ENCODE assay signal across 20 cellular contexts in genomic region chr1:186272486-186272885, GRCh38. TPM values are rescaled to one million over a fixed set of nuclear protein-coding genes. Genes with fewer than 3 reads are reported as not detected.
A peak's percentile ranks its signal among the peaks of the same experiment; 100 is the strongest.
DNase-seq lines count a peak whose midpoint lies in the region; ATAC-seq and TF ChIP-seq lines count a peak whose summit lies in the region.
"Had no signal": no experiment of that assay in that cellular context is flagged by ENCODE, and none has a peak within 500 bp of the region (broad histone marks: within the 10 kb centered on the region; RNA-seq: fewer than 3 reads in every experiment).

No MANE protein-coding gene starts in this region.

- no peaks in the 10 kb centered on the region for H3K27me3 ChIP-seq in A673 (replicated peaks; ENCODE audit: insufficient read depth, low read depth, low read length, poor library complexity)
- H3K27me3 ChIP-seq in CD8-positive, alpha-beta T cell (ENCODE audit: insufficient read depth, low read length), result no peaks in the 10 kb centered on the region
- H3K27me3 ChIP-seq: esophagus muscularis mucosa, stomach had no signal

- H3K9me3 ChIP-seq in A673 (ENCODE audit: low read depth, low read length, poor library complexity, severe bottlenecking), result no peaks in the 10 kb centered on the region
- no peaks in the 10 kb centered on the region for H3K9me3 ChIP-seq in CD8-positive, alpha-beta T cell (ENCODE audit: low read length)
- H3K9me3 ChIP-seq: esophagus muscularis mucosa had no signal

- no peak overlapping the region for H3K27ac ChIP-seq in A673 (ENCODE audit: low read depth, low read length, poor library complexity, severe bottlenecking)
- no peak overlapping the region for H3K27ac ChIP-seq in CD8-positive, alpha-beta T cell (ENCODE audit: low read depth, low read length)
- H3K27ac ChIP-seq: esophagus muscularis mucosa, stomach had no signal

- H3K4me3 Mint-ChIP-seq in CD8-positive, alpha-beta T cell, result no peak overlapping the region
- H3K4me3 Mint-ChIP-seq: activated CD4-positive, alpha-beta T cell treated with anti-CD3 and anti-CD28 coated beads, Interleukin-2, amount 10 ng/mL, durations not matched to agents 7 days and 5 days; activated T-helper 1 cell treated with anti-CD3 and anti-CD28 coated beads, Interleukin-12 subunit alpha, Interleukin-12 subunit beta, Interleukin-2, Interleukin-4 antibody, amounts not matched to agents 30 ng/mL and 10 ng/mL and 1 ng/mL, durations not matched to agents 14 hours and 24 hours and 36 hours; dendritic cell treated with granulocyte-macrophage colony-stimulating factor and Interleukin-4, amounts not matched to agents 40 ng/mL and 50 ng/mL, for 4 days had no signal

- H3K4me3 ChIP-seq in A673 (ENCODE audit: low read depth, low read length, poor library complexity, severe bottlenecking) (no peak overlapping the region), epithelial cell of esophagus (ENCODE audit: low read length) (no peak overlapping the region)
- H3K4me3 ChIP-seq in CD8-positive, alpha-beta T cell (ENCODE audit: low read depth, low read length), result no peak overlapping the region
- H3K4me3 ChIP-seq: esophagus muscularis mucosa, stomach had no signal

- H3K36me3 Mint-ChIP-seq in CD8-positive, alpha-beta T cell, result no peaks in the 10 kb centered on the region
- H3K36me3 Mint-ChIP-seq: IgD-negative memory B cell had no signal

- DNase-seq in A673 (ENCODE audit: low spot score), result peak; percentile 68
- DNase-seq in CD8-positive, alpha-beta T cell, result no peak
- peak; percentile 2 for DNase-seq in NOMO-1 treated with dmso at 0.1 percent for 144 hours (lab: John Stamatoyannopoulos, UW; ENCODE audit: unreplicated experiment)
- peak; percentile 15 for DNase-seq in epithelial cell of esophagus (ENCODE audit: low read depth)
- DNase-seq: activated CD4-positive, alpha-beta T cell treated with anti-CD3 and anti-CD28 coated beads, Interleukin-2, amount 10 ng/mL, durations not matched to agents 7 days and 5 days; C1 segment of cervical spinal cord; HCEC 1CT; NCI-H1436 treated with DMSO at 0.1 percent for 48 hours; NCI-H510A treated with DMSO at 0.1 percent for 48 hours; posterior cingulate gyrus; Right ventricle myocardium superior; stomach had no signal

- CTCF ChIA-PET in A673 (lab: Charles Lee), result no interaction called here
- CTCF ChIA-PET in CD8-positive, alpha-beta T cell (lab: Charles Lee), result interaction anchor here (0.7 kb wide), 1 partner anchor 53 kb away, joined by 3 read pairs; no protein-coding TSS in a partner anchor

- peaks cover 2% of the 10 kb centered on the region for H3K4me1 Mint-ChIP-seq in CD8-positive, alpha-beta T cell (ENCODE audit: low read depth)

- peak; percentile 38 for ATAC-seq in CD8-positive, alpha-beta T cell
- ATAC-seq in GM21576 (IDR thresholded peaks at IDR 0.05; ENCODE audit: unreplicated experiment), result no peak
- ATAC-seq in HG03196 (IDR thresholded peaks at IDR 0.05; ENCODE audit: unreplicated experiment), result no peak
- no peak for ATAC-seq in GM19452 (IDR thresholded peaks at IDR 0.05; ENCODE audit: unreplicated experiment)

- BruUV-seq in A673 (replicated peaks; lab: Mats Ljungman, UMichigan), result no TSS peak

- intact Hi-C loops in A673 (cut with micrococcal nuclease; ENCODE audit: unreplicated experiment), result no loop called here
- intact Hi-C loops in CD8-positive, alpha-beta T cell (cut with DNase I, micrococcal nuclease), result loop anchor here (1.0 to 5.0 kb wide), 4 partner anchors 20 to 712 kb away; no protein-coding TSS in a partner anchor

- H3K27me3 Mint-ChIP-seq in CD8-positive, alpha-beta T cell (ENCODE audit: low read depth), result peaks cover 6% of the 10 kb centered on the region
- H3K27me3 Mint-ChIP-seq: dendritic cell treated with granulocyte-macrophage colony-stimulating factor and Interleukin-4, amounts not matched to agents 40 ng/mL and 50 ng/mL, for 4 days had no signal

- POLR2A ChIA-PET in A673 (lab: Charles Lee; ENCODE audit: low non-redundant PET), result no interaction called here
- POLR2A ChIA-PET in CD8-positive, alpha-beta T cell (lab: Charles Lee), result no interaction called here

- no peak overlapping the region for H3K27ac Mint-ChIP-seq in CD8-positive, alpha-beta T cell
- H3K27ac Mint-ChIP-seq: activated T-helper 1 cell treated with anti-CD3 and anti-CD28 coated beads, Interleukin-12 subunit alpha, Interleukin-12 subunit beta, Interleukin-2, Interleukin-4 antibody, amounts not matched to agents 30 ng/mL and 10 ng/mL and 1 ng/mL, durations not matched to agents 14 hours and 24 hours and 36 hours; dendritic cell treated with granulocyte-macrophage colony-stimulating factor and Interleukin-4, amounts not matched to agents 40 ng/mL and 50 ng/mL, for 4 days; IgD-negative memory B cell had no signal

- no peaks in the 10 kb centered on the region for H3K9me3 Mint-ChIP-seq in CD8-positive, alpha-beta T cell
- H3K9me3 Mint-ChIP-seq: activated CD4-positive, alpha-beta T cell treated with anti-CD3 and anti-CD28 coated beads, Interleukin-2, amount 10 ng/mL, durations not matched to agents 7 days and 5 days; activated T-helper 1 cell treated with anti-CD3 and anti-CD28 coated beads, Interleukin-12 subunit alpha, Interleukin-12 subunit beta, Interleukin-2, Interleukin-4 antibody, amounts not matched to agents 30 ng/mL and 10 ng/mL and 1 ng/mL, durations not matched to agents 14 hours and 24 hours and 36 hours; dendritic cell treated with granulocyte-macrophage colony-stimulating factor and Interleukin-4, amounts not matched to agents 40 ng/mL and 50 ng/mL, for 4 days; IgD-negative memory B cell had no signal

- no peaks in the 10 kb centered on the region for H3K36me3 ChIP-seq in A673 (ENCODE audit: insufficient read depth, low read length, poor library complexity, severe bottlenecking)
- no peaks in the 10 kb centered on the region for H3K36me3 ChIP-seq in CD8-positive, alpha-beta T cell (ENCODE audit: insufficient read depth, low read length)
- H3K36me3 ChIP-seq: esophagus muscularis mucosa, stomach had no signal

- TF ChIP-seq CTCF in A673 (conservative IDR thresholded peaks at IDR 0.05; ENCODE audit: low read depth, low read length) (peak; percentile 49), epithelial cell of esophagus (IDR thresholded peaks at IDR 0.05; ENCODE audit: insufficient read depth, low read depth, low read length, missing control alignments) (no peak)
- peak; percentile 45 for TF ChIP-seq CTCF in CD8-positive, alpha-beta T cell (IDR thresholded peaks at IDR 0.05)

- no peaks in the 10 kb centered on the region for H3K4me1 ChIP-seq in A673 (ENCODE audit: insufficient read depth, low read length, poor library complexity, severe bottlenecking)
- no peaks in the 10 kb centered on the region for H3K4me1 ChIP-seq in CD8-positive, alpha-beta T cell (ENCODE audit: insufficient read depth, low read length)
- H3K4me1 ChIP-seq: esophagus muscularis mucosa, stomach had no signal

RNA-seq across cellular contexts. Expression of gene PRG4, which starts 23.6 kb away (rescaled TPM):
- 0.13 and 0.30 TPM in 2 replicates for total RNA-seq in A673 (2021)
- total RNA-seq in CD8-positive, alpha-beta T cell, result not detected
- total RNA-seq: astrocyte had no signal

Comparison
In these comparisons a context has a peak if more than half of its experiments do, and no peak if none do; other contexts are left out.
1. DNase-seq: peak in A673 (single experiment), NOMO-1 treated with dmso at 0.1 percent for 144 hours (single experiment) and epithelial cell of esophagus (single experiment); none in CD8-positive, alpha-beta T cell (0 of 7).